ENCODE assay signal across 25 cellular contexts in the genomic region with DNA sequence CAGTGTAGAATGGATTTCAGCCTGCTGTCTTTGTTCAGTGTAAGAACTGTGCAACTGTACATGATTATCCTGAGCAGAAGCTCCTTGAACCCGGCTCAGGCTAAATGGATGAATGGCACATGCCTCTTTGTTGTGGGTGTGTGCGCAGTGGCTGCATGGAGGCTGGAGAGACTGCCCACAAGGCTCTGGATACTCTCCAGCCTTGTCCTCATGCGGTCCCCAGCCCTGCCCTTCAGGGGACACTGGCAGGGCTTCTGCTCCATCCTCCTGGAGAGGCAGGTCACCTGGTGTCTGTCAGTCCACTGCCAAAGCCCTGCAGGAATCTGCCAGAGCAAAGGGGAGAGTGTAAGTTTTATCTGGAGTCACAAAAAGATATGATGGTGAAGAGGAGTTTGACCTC.
"Had no signal": no experiment of that assay in that cellular context is flagged by ENCODE, and none has a peak within 500 bp of the region (broad histone marks: within the 10 kb centered on the region; RNA-seq: fewer than 3 reads in every experiment).

No MANE protein-coding gene starts in this region.

- H3K9me3 Mint-ChIP-seq: dendritic cell treated with granulocyte-macrophage colony-stimulating factor and Interleukin-4, amounts not matched to agents 40 ng/mL and 50 ng/mL, for 4 days; effector memory CD8-positive, alpha-beta T cell; mesothelial cell of epicardium had no signal

- H3K4me3 ChIP-seq: colonic mucosa, gastroesophageal sphincter, hepatocyte, left ventricle myocardium inferior, lower lobe of right lung, mucosa of descending colon had no signal

- DNase-seq: cerebellar nuclear complex; colonic mucosa; cortex of kidney; effector CD8-positive, alpha-beta T cell; effector memory CD8-positive, alpha-beta T cell; endodermal cell; erythroblast; foreskin keratinocyte; hypothalamus; immature natural killer cell; islet precursor cell; kidney; kidney glomerular epithelial cell; left colon; left ventricle myocardium inferior; lower lobe of right lung; mesenchymal stem cell; mucosa of descending colon had no signal

- H3K27ac ChIP-seq: colonic mucosa, epithelial cell of prostate, foreskin keratinocyte, gastroesophageal sphincter, hepatocyte, left ventricle myocardium inferior, lower lobe of right lung had no signal

- H3K27me3 Mint-ChIP-seq: dendritic cell treated with granulocyte-macrophage colony-stimulating factor and Interleukin-4, amounts not matched to agents 40 ng/mL and 50 ng/mL, for 4 days had no signal

- H3K36me3 ChIP-seq: colonic mucosa, gastroesophageal sphincter, left ventricle myocardium inferior, lower lobe of right lung had no signal

- H3K4me3 Mint-ChIP-seq: dendritic cell treated with granulocyte-macrophage colony-stimulating factor and Interleukin-4, amounts not matched to agents 40 ng/mL and 50 ng/mL, for 4 days; effector memory CD8-positive, alpha-beta T cell; endodermal cell; immature natural killer cell; mesothelial cell of epicardium had no signal

- ATAC-seq: effector memory CD8-positive, alpha-beta T cell; esophagus mucosa; foreskin keratinocyte; gastroesophageal sphincter; left colon; left lobe of liver; lower lobe of right lung; mucosa of descending colon had no signal

- H3K27ac Mint-ChIP-seq: dendritic cell treated with granulocyte-macrophage colony-stimulating factor and Interleukin-4, amounts not matched to agents 40 ng/mL and 50 ng/mL, for 4 days; effector memory CD8-positive, alpha-beta T cell; endodermal cell; immature natural killer cell; mesothelial cell of epicardium had no signal

- H3K36me3 Mint-ChIP-seq: immature natural killer cell, mesothelial cell of epicardium had no signal

- H3K4me1 Mint-ChIP-seq: immature natural killer cell, mesothelial cell of epicardium had no signal

- H3K27me3 ChIP-seq: colonic mucosa, gastroesophageal sphincter, hepatocyte had no signal

- H3K4me1 ChIP-seq: colonic mucosa, foreskin keratinocyte, gastroesophageal sphincter, left ventricle myocardium inferior, lower lobe of right lung had no signal

- H3K9me3 ChIP-seq: colonic mucosa, gastroesophageal sphincter, left ventricle myocardium inferior, lower lobe of right lung, mucosa of descending colon had no signal
